2 cellular contexts compared by ENCODE assay signal in genomic region chr12:132951649-132952048, GRCh38.
TF ChIP-seq lines count a peak whose summit lies in the region.

No MANE protein-coding gene starts in this region.

TF ChIP-seq in IMR-90, 13 proteins besides CTCF, POLR2A, EP300 and RAD21:
- TF ChIP-seq MXI1 (IDR thresholded peaks at IDR 0.05; ENCODE audit: borderline replicate concordance, low read depth, low read length) (no peak), ELK1 (IDR thresholded peaks at IDR 0.05; ENCODE audit: borderline replicate concordance, low read depth, low read length) (no peak), FOS (IDR thresholded peaks at IDR 0.05; ENCODE audit: low read depth, low read length) (no peak), CHD1 (IDR thresholded peaks at IDR 0.05; ENCODE audit: low read depth, low read length) (no peak), CEBPB (IDR thresholded peaks at IDR 0.05; ENCODE audit: low read depth, low read length) (no peak), BHLHE40 (IDR thresholded peaks at IDR 0.05; ENCODE audit: low read depth, low read length) (no peak), MAZ (IDR thresholded peaks at IDR 0.05; ENCODE audit: borderline replicate concordance, low read depth, low read length) (no peak), RCOR1 (IDR thresholded peaks at IDR 0.05; ENCODE audit: insufficient replicate concordance, low read length) (no peak), NFE2L2 (IDR thresholded peaks at IDR 0.05; ENCODE audit: low read depth, low read length) (no peak), MAFK (IDR thresholded peaks at IDR 0.05; ENCODE audit: low read depth, low read length) (no peak)

TF ChIP-seq in H1, 55 proteins besides CTCF, POLR2A, EP300 and RAD21:
- TF ChIP-seq SAP30 (IDR thresholded peaks at IDR 0.05; ENCODE audit: insufficient read depth, insufficient replicate concordance, low read length) (no peak), POLR2AphosphoS5 (IDR thresholded peaks at IDR 0.05; ENCODE audit: low read depth, low read length) (no peak), RXRA (IDR thresholded peaks at IDR 0.05; ENCODE audit: insufficient read depth, low read depth, low read length) (no peak), JUND (IDR thresholded peaks at IDR 0.05; ENCODE audit: low read length) (no peak), NANOG (IDR thresholded peaks at IDR 0.05; ENCODE audit: insufficient read depth, low read depth, low read length, poor library complexity, severe bottlenecking) (no peak), SP4 (IDR thresholded peaks at IDR 0.05; ENCODE audit: low read length) (no peak), ATF2 (IDR thresholded peaks at IDR 0.05; ENCODE audit: low read length) (no peak), RFX5 (IDR thresholded peaks at IDR 0.05; ENCODE audit: borderline replicate concordance, low read depth, low read length) (no peak), MAFK (IDR thresholded peaks at IDR 0.05; ENCODE audit: low read depth, low read length) (no peak), CEBPB (IDR thresholded peaks at IDR 0.05; ENCODE audit: low read depth, low read length) (no peak), ASH2L (IDR thresholded peaks at IDR 0.05; ENCODE audit: low read length) (no peak), SP1 (IDR thresholded peaks at IDR 0.05; ENCODE audit: low read depth, low read length) (no peak), TAF7 (optimal IDR thresholded peaks at IDR 0.05; ENCODE audit: borderline replicate concordance, low read depth, low read length) (no peak), KDM4A (IDR thresholded peaks at IDR 0.05; ENCODE audit: low read depth, low read length, severe bottlenecking) (no peak), BACH1 (IDR thresholded peaks at IDR 0.05; ENCODE audit: low read length) (no peak), KDM1A (IDR thresholded peaks at IDR 0.05; ENCODE audit: borderline replicate concordance, low read length) (no peak), SUZ12 (IDR thresholded peaks at IDR 0.05; ENCODE audit: low read length) (no peak), JUN (IDR thresholded peaks at IDR 0.05; ENCODE audit: low read depth, low read length) (no peak), TCF12 (IDR thresholded peaks at IDR 0.05; ENCODE audit: low read depth, low read length) (no peak)
